16 cellular contexts compared by ENCODE assay signal in genomic region chr3:56132762-56133161, GRCh38.
DNase-seq lines count a peak whose midpoint lies in the region; ATAC-seq and TF ChIP-seq lines count a peak whose summit lies in the region.
"Had no signal": no experiment of that assay in that cellular context is flagged by ENCODE, and none has a peak within 500 bp of the region (broad histone marks: within the 10 kb centered on the region; RNA-seq: fewer than 3 reads in every experiment).

No MANE protein-coding gene starts in this region.

- H3K36me3 ChIP-seq in ACC112 (ENCODE audit: insufficient read depth, low read length): no peaks in the 10 kb centered on the region
- no peaks in the 10 kb centered on the region for H3K36me3 ChIP-seq in RWPE2 (ENCODE audit: low read depth)
- H3K36me3 ChIP-seq in endodermal cell (ENCODE audit: control insufficient read depth, insufficient read depth, low read length): no peaks in the 10 kb centered on the region
- no peaks in the 10 kb centered on the region for H3K36me3 ChIP-seq in osteoblast (ENCODE audit: insufficient read depth, low read length)
- H3K36me3 ChIP-seq: BE2C had no signal

- H3K27me3 Mint-ChIP-seq in endodermal cell (ENCODE audit: insufficient read depth): no peaks in the 10 kb centered on the region
- H3K27me3 Mint-ChIP-seq: CD4-positive, CD25-positive, alpha-beta regulatory T cell had no signal

- H3K9me3 ChIP-seq in RWPE2 (ENCODE audit: severe bottlenecking): peaks cover 2% of the 10 kb centered on the region
- H3K9me3 ChIP-seq in endodermal cell (ENCODE audit: control insufficient read depth, low read length): no peaks in the 10 kb centered on the region
- no peaks in the 10 kb centered on the region for H3K9me3 ChIP-seq in osteoblast (ENCODE audit: low read depth, low read length)
- H3K9me3 ChIP-seq in right cardiac atrium (ENCODE audit: control insufficient read depth, low read length): no peaks in the 10 kb centered on the region
- H3K9me3 ChIP-seq: BE2C had no signal

- peaks cover 40% of the 10 kb centered on the region for H3K4me1 ChIP-seq in ACC112 (ENCODE audit: control insufficient read depth, insufficient read depth, low read length, unreplicated experiment)
- H3K4me1 ChIP-seq in RWPE2 (ENCODE audit: insufficient read depth, poor library complexity, severe bottlenecking): peaks cover 29% of the 10 kb centered on the region
- no peaks in the 10 kb centered on the region for H3K4me1 ChIP-seq in endodermal cell (ENCODE audit: control insufficient read depth, insufficient read depth, low read length)
- H3K4me1 ChIP-seq in osteoblast (ENCODE audit: insufficient read depth, low read length): peaks cover 39% of the 10 kb centered on the region
- H3K4me1 ChIP-seq in right cardiac atrium (ENCODE audit: control insufficient read depth, insufficient read depth, low read length): no peaks in the 10 kb centered on the region
- H3K4me1 ChIP-seq: BE2C had no signal

- H3K4me2 ChIP-seq in osteoblast (ENCODE audit: insufficient read depth, low read length): peak overlapping the region; percentile 25

- H3K27me3 ChIP-seq in ACC112 (ENCODE audit: insufficient read depth, low read length) (no peaks in the 10 kb centered on the region), RWPE2 (ENCODE audit: insufficient read depth, poor library complexity, severe bottlenecking) (no peaks in the 10 kb centered on the region), endodermal cell (ENCODE audit: control insufficient read depth, insufficient read depth, low read length, poor library complexity, severe bottlenecking) (no peaks in the 10 kb centered on the region), osteoblast (ENCODE audit: insufficient read depth, low read length) (no peaks in the 10 kb centered on the region), right cardiac atrium (ENCODE audit: control insufficient read depth, insufficient read depth) (no peaks in the 10 kb centered on the region)
- H3K27me3 ChIP-seq: BE2C had no signal

- no peak overlapping the region for H2AFZ ChIP-seq in ACC112 (ENCODE audit: low read length, unreplicated experiment)
- H2AFZ ChIP-seq in osteoblast (ENCODE audit: low read length): no peak overlapping the region

- H3K4me1 Mint-ChIP-seq in endodermal cell: peaks cover 29% of the 10 kb centered on the region

- H3K36me3 Mint-ChIP-seq in endodermal cell (ENCODE audit: low read depth): no peaks in the 10 kb centered on the region
- H3K36me3 Mint-ChIP-seq: CD4-positive, CD25-positive, alpha-beta regulatory T cell had no signal

- no peak overlapping the region for H3K9ac ChIP-seq in endodermal cell (ENCODE audit: extremely low read depth, low read length, poor library complexity, severe bottlenecking)

- no peaks in the 10 kb centered on the region for H3K9me3 Mint-ChIP-seq in endodermal cell

- H3K4me3 ChIP-seq in ACC112 (ENCODE audit: low read depth, low read length): no peak overlapping the region
- no peak overlapping the region for H3K4me3 ChIP-seq in RWPE2 (ENCODE audit: severe bottlenecking)
- no peak overlapping the region for H3K4me3 ChIP-seq in endodermal cell (ENCODE audit: low read length)
- H3K4me3 ChIP-seq in osteoblast (ENCODE audit: insufficient read depth, low read length): no peak overlapping the region
- H3K4me3 ChIP-seq in right cardiac atrium (ENCODE audit: low read length): no peak overlapping the region

- no peak for TF ChIP-seq CTCF in RWPE2 (IDR thresholded peaks at IDR 0.05; ENCODE audit: poor library complexity, severe bottlenecking)
- no peak for TF ChIP-seq CTCF in endodermal cell (conservative IDR thresholded peaks at IDR 0.05)
- no peak for TF ChIP-seq CTCF in osteoblast (IDR thresholded peaks at IDR 0.05; ENCODE audit: extremely low read depth, low read depth, low read length)

- no peak overlapping the region for H3K4me3 Mint-ChIP-seq in endodermal cell
- H3K4me3 Mint-ChIP-seq: CD4-positive, CD25-positive, alpha-beta regulatory T cell had no signal

- H3K27ac ChIP-seq in ACC112 (ENCODE audit: low read depth, low read length) (peak overlapping the region; percentile 37; the same call in 1 of the 2 replicates), RWPE2 (ENCODE audit: poor library complexity, severe bottlenecking) (peak overlapping the region; percentile 53), endodermal cell (ENCODE audit: low read depth, low read length) (peak overlapping the region; percentile 90), osteoblast (ENCODE audit: low read depth, low read length) (peak overlapping the region; percentile 13), right cardiac atrium (ENCODE audit: low read length) (no peak overlapping the region)

- WGBS in endodermal cell (ENCODE audit: insufficient coverage in 1 of 2, insufficient read length in 1 of 2), 2 experiments: 94 to 97% methylated on average over 2 of the region's 3 CpGs
- WGBS in right cardiac atrium: 75% methylated on average over 3 of the region's 3 CpGs

- DNase-seq in RWPE2 (ENCODE audit: low spot score) (no peak), endodermal cell (no peak), osteoblast (ENCODE audit: insufficient read length, low spot score, missing footprints) (no peak), ureter (ENCODE audit: low spot score) (no peak), right cardiac atrium (no peak)
- DNase-seq: BE2C; CD4-positive, CD25-positive, alpha-beta regulatory T cell; COR-L47; GDM1; KBM-7; NCI-H1694 treated with DMSO at 0.1 percent for 48 hours; NCI-H774; RPMI8226 had no signal

- intact Hi-C loops in right cardiac atrium (cut with DNase I): no loop called here

- ATAC-seq in RWPE2 (ENCODE audit: low read depth) (no peak), GM21619 (IDR thresholded peaks at IDR 0.05; ENCODE audit: unreplicated experiment) (no peak), right cardiac atrium (no peak), GM21367 (IDR thresholded peaks at IDR 0.05; ENCODE audit: unreplicated experiment) (no peak)

- no peak overlapping the region for H3K27ac Mint-ChIP-seq in endodermal cell
- H3K27ac Mint-ChIP-seq: CD4-positive, CD25-positive, alpha-beta regulatory T cell had no signal

- no peaks in the 10 kb centered on the region for H4K20me1 ChIP-seq in osteoblast (ENCODE audit: insufficient read depth, low read length)

- H3K79me2 ChIP-seq in ACC112 (ENCODE audit: control insufficient read depth, insufficient read depth, low read length, unreplicated experiment) (no peaks in the 10 kb centered on the region), osteoblast (ENCODE audit: insufficient read depth, low read length) (no peaks in the 10 kb centered on the region)
